Comparison of ENCODE assay signal across 8 cellular contexts in the genomic region with DNA sequence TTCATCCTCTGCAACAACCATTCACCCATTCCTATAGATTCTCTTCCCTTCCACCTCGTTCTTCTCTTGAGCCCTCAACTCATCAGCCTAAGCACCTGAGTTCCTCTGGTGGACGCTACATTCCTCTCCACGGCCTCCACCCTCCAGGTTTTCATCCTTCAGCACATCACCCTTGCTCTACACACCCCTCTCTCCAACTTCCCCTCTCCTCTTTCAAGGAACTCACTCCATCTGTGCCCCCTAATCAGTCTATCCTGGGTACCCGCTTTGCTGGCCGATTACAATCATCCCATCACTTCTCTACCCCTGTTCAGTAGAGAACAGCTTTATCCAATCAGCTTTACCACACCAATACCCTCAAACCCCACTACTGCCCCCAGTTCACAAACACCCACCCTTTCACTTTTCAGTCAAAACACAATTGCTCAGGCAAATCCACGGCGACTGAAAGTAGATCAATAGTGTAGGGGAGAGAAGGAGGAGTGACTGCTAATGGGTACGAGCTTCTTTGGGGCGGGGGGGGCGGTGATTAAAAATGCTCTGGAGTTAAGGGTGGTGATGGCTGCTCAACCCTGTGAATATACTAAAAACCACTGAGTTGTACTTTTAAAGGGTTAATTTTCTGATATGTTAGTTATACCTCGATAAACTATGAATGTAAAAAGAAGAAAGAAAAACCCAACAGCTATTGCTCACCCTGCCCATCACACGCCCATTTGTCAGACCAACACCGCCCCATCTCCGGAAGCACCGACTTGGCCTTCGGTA. TPM values are rescaled to one million over a fixed set of nuclear protein-coding genes. Genes with fewer than 3 reads are reported as not detected.
A peak's percentile ranks its signal among the peaks of the same experiment; 100 is the strongest.
DNase-seq lines count a peak whose midpoint lies in the region; ATAC-seq and TF ChIP-seq lines count a peak whose summit lies in the region.

No MANE protein-coding gene starts in this region.

- H3K9me3 ChIP-seq in Karpas-422 (ENCODE audit: low read length) (peaks cover 4% of the 10 kb centered on the region; the same call in 1 of the 2 replicates), left ventricle myocardium inferior (replicated peaks) (no peaks in the 10 kb centered on the region), gastrocnemius medialis (no peaks in the 10 kb centered on the region)

- ATAC-seq in GM19023 (IDR thresholded peaks at IDR 0.05; ENCODE audit: unreplicated experiment) (peak; percentile 37), gastrocnemius medialis (peak; percentile 25 to 46)

- peaks cover 2% of the 10 kb centered on the region for H3K36me3 Mint-ChIP-seq in activated naive CD4-positive, alpha-beta T cell treated with anti-CD3 and anti-CD28 coated beads for 36 hours (ENCODE audit: low read depth)

- H3K4me1 ChIP-seq in Karpas-422 (ENCODE audit: low read length): peaks cover 29% of the 10 kb centered on the region
- peaks cover 37% of the 10 kb centered on the region for H3K4me1 ChIP-seq in left ventricle myocardium inferior
- H3K4me1 ChIP-seq in gastrocnemius medialis: peaks cover 14 to 20% of the 10 kb centered on the region in 2 donors

- H3K4me1 Mint-ChIP-seq in activated naive CD4-positive, alpha-beta T cell treated with anti-CD3 and anti-CD28 coated beads for 36 hours (ENCODE audit: low read depth): peaks cover 45% of the 10 kb centered on the region

- no peak for TF ChIP-seq CTCF in left ventricle myocardium inferior (IDR thresholded peaks at IDR 0.05; ENCODE audit: borderline replicate concordance)
- TF ChIP-seq CTCF in gastrocnemius medialis (IDR thresholded peaks at IDR 0.05 in 4 of 5, conservative IDR thresholded peaks at IDR 0.05 in 1 of 5): no peak

- intact Hi-C loops in activated naive CD4-positive, alpha-beta T cell treated with anti-CD3 and anti-CD28 coated beads for 36 hours (cut with micrococcal nuclease): loop anchor here (1.0 to 2.0 kb wide), 5 partner anchors 28 to 807 kb away; a partner anchor contains a TSS
- intact Hi-C loops in left ventricle myocardium inferior (cut with micrococcal nuclease) (no loop called here), gastrocnemius medialis (cut with DNase I; ENCODE audit: low total_unique reads) (loop anchor here (1.0 kb wide), 1 partner anchor 27 kb away; no protein-coding TSS in a partner anchor)

- no peaks in the 10 kb centered on the region for H4K20me1 ChIP-seq in Karpas-422 (ENCODE audit: insufficient read depth, low read depth, low read length)

- H3K4me2 ChIP-seq in Karpas-422 (ENCODE audit: low read depth, low read length, poor library complexity, severe bottlenecking): peak overlapping the region; percentile 88

- H3K27ac ChIP-seq in Karpas-422 (ENCODE audit: low read length): no peak overlapping the region
- H3K27ac ChIP-seq in left ventricle myocardium inferior (replicated peaks): peak overlapping the region; percentile 90
- H3K27ac ChIP-seq in gastrocnemius medialis: peak overlapping the region; percentile 84 to 98 (median 93)

- no peaks in the 10 kb centered on the region for H3K27me3 Mint-ChIP-seq in activated naive CD4-positive, alpha-beta T cell treated with anti-CD3 and anti-CD28 coated beads for 36 hours (ENCODE audit: low read depth)

- CTCF ChIA-PET in activated naive CD4-positive, alpha-beta T cell treated with anti-CD3 and anti-CD28 coated beads for 36 hours (lab: Charles Lee): no interaction called here

- H3K27me3 ChIP-seq in Karpas-422 (ENCODE audit: low read length) (no peaks in the 10 kb centered on the region), left ventricle myocardium inferior (ENCODE audit: low read depth) (no peaks in the 10 kb centered on the region), gastrocnemius medialis (no peaks in the 10 kb centered on the region)

- peak overlapping the region; percentile 62; the same call in 1 of the 2 replicates for H2AFZ ChIP-seq in Karpas-422 (ENCODE audit: low read length)

- H3K9me3 Mint-ChIP-seq in activated naive CD4-positive, alpha-beta T cell treated with anti-CD3 and anti-CD28 coated beads for 36 hours: no peaks in the 10 kb centered on the region

- H3K36me3 ChIP-seq in Karpas-422 (ENCODE audit: insufficient read depth, low read length) (peaks cover 11% of the 10 kb centered on the region; the same call in 1 of the 2 replicates), left ventricle myocardium inferior (no peaks in the 10 kb centered on the region), gastrocnemius medialis (no peaks in the 10 kb centered on the region)

- DNase-seq in AG08395 (ENCODE audit: low spot score): peak; percentile 40
- peak; percentile 67 for DNase-seq in Karpas-422
- DNase-seq in activated naive CD4-positive, alpha-beta T cell treated with anti-CD3 and anti-CD28 coated beads for 36 hours: peak; percentile 46
- DNase-seq in left ventricle myocardium inferior: no peak
- peak in 1 of 2 donors; percentile 13 for DNase-seq in gastrocnemius medialis
- DNase-seq in NK-92 treated with Interleukin-12 subunit alpha and Interleukin-12 subunit beta, amount 100 ng/mL, for 24 hours (lab: John Stamatoyannopoulos, UW): no peak
- DNase-seq in NCI-H774 (lab: John Stamatoyannopoulos, UW): no peak

- no peaks in the 10 kb centered on the region for H3K9me2 ChIP-seq in Karpas-422 (replicated peaks; ENCODE audit: insufficient read depth, low read length)

- H3K27ac Mint-ChIP-seq in activated naive CD4-positive, alpha-beta T cell treated with anti-CD3 and anti-CD28 coated beads for 36 hours: no peak overlapping the region

- TF ChIP-seq POLR2A in gastrocnemius medialis (IDR thresholded peaks at IDR 0.05): no peak

- H3K4me3 Mint-ChIP-seq in activated naive CD4-positive, alpha-beta T cell treated with anti-CD3 and anti-CD28 coated beads for 36 hours: peak overlapping the region; percentile 89

- peaks cover 56% of the 10 kb centered on the region for H3K79me2 ChIP-seq in Karpas-422 (ENCODE audit: low read length)

- in situ Hi-C loops in gastrocnemius medialis (cut with MboI; ENCODE audit: low sequenced_read_pairs in 4 of 4): no loop called here

- H3K9ac ChIP-seq in Karpas-422 (ENCODE audit: low read length): peak overlapping the region; percentile 83

- peak overlapping the region; percentile 78 for H3K4me3 ChIP-seq in Karpas-422 (ENCODE audit: low read length)
- peak overlapping the region; percentile 91 for H3K4me3 ChIP-seq in left ventricle myocardium inferior
- peak overlapping the region; percentile 89 to 100 (median 92) for H3K4me3 ChIP-seq in gastrocnemius medialis

RNA-seq across cellular contexts. Expression of a gene that starts 0.9 kb away (rescaled TPM):
- 92.4 and 117 TPM in 2 replicates for total RNA-seq in Karpas-422 (2014; rRNA removed; shearing (Covaris generic); ENCODE audit: low replicate concordance)
- 10 to 100 TPM; 60.2 to 61.2 TPM for total RNA-seq in activated naive CD4-positive, alpha-beta T cell treated with anti-CD3 and anti-CD28 coated beads for 36 hours
- total RNA-seq in left ventricle myocardium inferior (41.2 TPM), gastrocnemius medialis (100 to 1,000 TPM in 1 of 4 donors, 10 to 100 TPM in 3; 60.4 to 124 (median 81.2) TPM)

RNA-seq across cellular contexts. Expression of a gene that starts 27.4 kb away (rescaled TPM):
- total RNA-seq in Karpas-422 (2014; rRNA removed; shearing (Covaris generic); ENCODE audit: low replicate concordance): 21.0 and 24.9 TPM in 2 replicates
- 10 to 100 TPM; 24.1 to 26.6 TPM for total RNA-seq in activated naive CD4-positive, alpha-beta T cell treated with anti-CD3 and anti-CD28 coated beads for 36 hours
- 57.4 TPM for total RNA-seq in left ventricle myocardium inferior
- total RNA-seq in gastrocnemius medialis: 10 to 100 TPM; 14.0 to 28.2 (median 19.6) TPM

RNA-seq across cellular contexts. Expression of a gene that starts 32.7 kb away (rescaled TPM):
- total RNA-seq in Karpas-422 (2014; rRNA removed; shearing (Covaris generic); ENCODE audit: low replicate concordance): 3,471 and 4,272 TPM in 2 replicates
- total RNA-seq in activated naive CD4-positive, alpha-beta T cell treated with anti-CD3 and anti-CD28 coated beads for 36 hours: 1,000 to 10,000 TPM; 2,807 to 2,916 TPM
- 738 TPM for total RNA-seq in left ventricle myocardium inferior
- 100 to 1,000 TPM; 695 to 950 (median 770) TPM for total RNA-seq in gastrocnemius medialis

Comparison
In these comparisons a context has a peak if more than half of its experiments do, and no peak if none do; other contexts are left out.
1. DNase-seq: peak in AG08395 (single experiment), Karpas-422 (single experiment) and activated naive CD4-positive, alpha-beta T cell treated with anti-CD3 and anti-CD28 coated beads for 36 hours (single experiment); none in left ventricle myocardium inferior (single experiment), NK-92 treated with Interleukin-12 subunit alpha and Interleukin-12 subunit beta, amount 100 ng/mL, for 24 hours (single experiment) and NCI-H774 (single experiment).
2. Peak in every context shown above with its lines, with median percentiles within 50 percentile points of each other: H3K4me3 ChIP-seq.